ENCODE assay signal across 13 cellular contexts in the genomic region with DNA sequence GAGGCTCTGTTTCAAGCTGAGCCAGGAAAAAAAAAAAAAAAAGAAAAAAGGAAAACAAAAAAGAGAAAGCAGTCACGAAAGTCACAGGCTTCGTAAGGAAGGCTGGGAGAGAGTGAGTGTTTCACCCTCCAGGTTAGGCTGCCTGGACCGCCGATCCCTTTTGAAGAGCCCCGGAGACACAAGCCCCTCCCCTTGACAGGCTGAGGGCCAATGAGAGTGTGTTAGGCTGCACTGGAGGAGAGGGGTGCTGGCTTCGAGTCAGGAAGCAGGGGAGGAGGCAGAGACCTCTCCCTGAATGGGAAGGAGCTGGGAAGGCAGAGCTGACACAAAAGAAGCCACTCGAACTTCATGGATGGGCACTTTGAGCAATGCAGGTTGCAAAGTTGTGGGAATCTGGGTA. TPM values are rescaled to one million over a fixed set of nuclear protein-coding genes. Genes with fewer than 3 reads are reported as not detected.
DNase-seq lines count a peak whose midpoint lies in the region; ATAC-seq lines count a peak whose summit lies in the region.
"Had no signal": no experiment of that assay in that cellular context is flagged by ENCODE, and none has a peak within 500 bp of the region (broad histone marks: within the 10 kb centered on the region; RNA-seq: fewer than 3 reads in every experiment).

A gene with protein sequence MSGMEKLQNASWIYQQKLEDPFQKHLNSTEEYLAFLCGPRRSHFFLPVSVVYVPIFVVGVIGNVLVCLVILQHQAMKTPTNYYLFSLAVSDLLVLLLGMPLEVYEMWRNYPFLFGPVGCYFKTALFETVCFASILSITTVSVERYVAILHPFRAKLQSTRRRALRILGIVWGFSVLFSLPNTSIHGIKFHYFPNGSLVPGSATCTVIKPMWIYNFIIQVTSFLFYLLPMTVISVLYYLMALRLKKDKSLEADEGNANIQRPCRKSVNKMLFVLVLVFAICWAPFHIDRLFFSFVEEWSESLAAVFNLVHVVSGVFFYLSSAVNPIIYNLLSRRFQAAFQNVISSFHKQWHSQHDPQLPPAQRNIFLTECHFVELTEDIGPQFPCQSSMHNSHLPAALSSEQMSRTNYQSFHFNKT (minus strand): TSS at position 135 of the 400 bp plus-strand sequence. CDS start 166 bp downstream, outside the sequence.

- no peaks in the 10 kb centered on the region for H3K9me3 Mint-ChIP-seq in activated CD8-positive, alpha-beta memory T cell treated with anti-CD3 and anti-CD28 coated beads, Interleukin-2, amount 10 ng/mL, durations not matched to agents 7 days and 5 days (ENCODE audit: low read depth)
- H3K9me3 Mint-ChIP-seq: CD4-positive, alpha-beta T cell had no signal

- no peak within 1 kb of the TSS for H3K27ac Mint-ChIP-seq in activated CD8-positive, alpha-beta memory T cell treated with anti-CD3 and anti-CD28 coated beads, Interleukin-2, amount 10 ng/mL, durations not matched to agents 7 days and 5 days
- H3K27ac Mint-ChIP-seq: CD4-positive, alpha-beta T cell had no signal

- no peaks in the 10 kb centered on the region for H3K4me1 ChIP-seq in SJCRH30

- H3K4me3 ChIP-seq in Jurkat, Clone E6-1 (ENCODE audit: low read length) = peak within 1 kb of the TSS; percentile 12; the same call in 1 of the 2 replicates
- no peak within 1 kb of the TSS for H3K4me3 ChIP-seq in SJCRH30

- H3K36me3 Mint-ChIP-seq in activated CD8-positive, alpha-beta memory T cell treated with anti-CD3 and anti-CD28 coated beads, Interleukin-2, amount 10 ng/mL, durations not matched to agents 7 days and 5 days = no peaks in the 10 kb centered on the region

- ATAC-seq in HG02938 (IDR thresholded peaks at IDR 0.05; ENCODE audit: unreplicated experiment) (no peak), HG03108 (IDR thresholded peaks at IDR 0.05; ENCODE audit: unreplicated experiment) (no peak)
- ATAC-seq in activated CD8-positive, alpha-beta memory T cell treated with anti-CD3 and anti-CD28 coated beads, Interleukin-2, amount 10 ng/mL, durations not matched to agents 7 days and 5 days = no peak

- H3K27me3 ChIP-seq in SJCRH30 = no peaks in the 10 kb centered on the region

- no peaks in the 10 kb centered on the region for H3K4me1 Mint-ChIP-seq in activated CD8-positive, alpha-beta memory T cell treated with anti-CD3 and anti-CD28 coated beads, Interleukin-2, amount 10 ng/mL, durations not matched to agents 7 days and 5 days

- no peaks in the 10 kb centered on the region for H3K9me3 ChIP-seq in SJCRH30 (replicated peaks)

- H3K27me3 Mint-ChIP-seq in activated CD8-positive, alpha-beta memory T cell treated with anti-CD3 and anti-CD28 coated beads, Interleukin-2, amount 10 ng/mL, durations not matched to agents 7 days and 5 days = no peaks in the 10 kb centered on the region

- CTCF ChIA-PET in activated CD8-positive, alpha-beta memory T cell treated with anti-CD3 and anti-CD28 coated beads, Interleukin-2, amount 10 ng/mL, durations not matched to agents 7 days and 5 days (lab: Charles Lee) = no interaction called here

- H3K27ac ChIP-seq in SJCRH30 = no peak within 1 kb of the TSS

- H3K4me3 Mint-ChIP-seq in activated CD8-positive, alpha-beta memory T cell treated with anti-CD3 and anti-CD28 coated beads, Interleukin-2, amount 10 ng/mL, durations not matched to agents 7 days and 5 days = no peak within 1 kb of the TSS
- H3K4me3 Mint-ChIP-seq: CD4-positive, alpha-beta T cell had no signal

- DNase-seq in DMS153 (lab: John Stamatoyannopoulos, UW) (peak; percentile 28), SJCRH30 (peak; percentile 20 to 54), left kidney (ENCODE audit: low read depth, low spot score) (peak; percentile 75)
- DNase-seq in Jurkat, Clone E6-1 (ENCODE audit: low read depth, low spot score) = peak; percentile 18
- no peak for DNase-seq in activated CD8-positive, alpha-beta memory T cell treated with anti-CD3 and anti-CD28 coated beads, Interleukin-2, amount 10 ng/mL, durations not matched to agents 7 days and 5 days
- no peak for DNase-seq in stimulated activated CD4-positive, alpha-beta T cell treated with anti-CD3 and anti-CD28 coated beads, Interleukin-4, amount 100 ng/mL, for 24 hours
- DNase-seq: CD4-positive, alpha-beta T cell; stimulated activated CD4-positive, alpha-beta T cell treated with anti-CD3 and anti-CD28 coated beads, Interleukin-2, amount 100 ng/mL, for 24 hours; T-helper 1 cell had no signal

- H3K36me3 ChIP-seq in SJCRH30 = no peaks in the 10 kb centered on the region

RNA-seq across cellular contexts. Expression of the gene that starts here (rescaled TPM):
- not detected for polyA plus RNA-seq in Jurkat, Clone E6-1 (2012; ENCODE audit: insufficient read depth, insufficient read length)
- total RNA-seq in SJCRH30 (2014; rRNA removed; shearing (Covaris generic)) = not detected in 2 replicates
- not detected for total RNA-seq in activated CD8-positive, alpha-beta memory T cell treated with anti-CD3 and anti-CD28 coated beads, Interleukin-2, amount 10 ng/mL, durations not matched to agents 7 days and 5 days
- total RNA-seq: CD4-positive, alpha-beta T cell; kidney; NCI-H460 had no signal

Comparison
In these comparisons a context has a peak if more than half of its experiments do, and no peak if none do; other contexts are left out.
1. Peak in DNase-seq in SJCRH30; RNA of the gene not detected or under 1 TPM.
2. DNase-seq: peak in DMS153 (single experiment), Jurkat, Clone E6-1 (single experiment) and left kidney (single experiment); none in activated CD8-positive, alpha-beta memory T cell treated with anti-CD3 and anti-CD28 coated beads, Interleukin-2, amount 10 ng/mL, durations not matched to agents 7 days and 5 days (single experiment) and stimulated activated CD4-positive, alpha-beta T cell treated with anti-CD3 and anti-CD28 coated beads, Interleukin-4, amount 100 ng/mL, for 24 hours (single experiment).